Comparison of ENCODE assay signal across 1 cellular context in the genomic region with DNA sequence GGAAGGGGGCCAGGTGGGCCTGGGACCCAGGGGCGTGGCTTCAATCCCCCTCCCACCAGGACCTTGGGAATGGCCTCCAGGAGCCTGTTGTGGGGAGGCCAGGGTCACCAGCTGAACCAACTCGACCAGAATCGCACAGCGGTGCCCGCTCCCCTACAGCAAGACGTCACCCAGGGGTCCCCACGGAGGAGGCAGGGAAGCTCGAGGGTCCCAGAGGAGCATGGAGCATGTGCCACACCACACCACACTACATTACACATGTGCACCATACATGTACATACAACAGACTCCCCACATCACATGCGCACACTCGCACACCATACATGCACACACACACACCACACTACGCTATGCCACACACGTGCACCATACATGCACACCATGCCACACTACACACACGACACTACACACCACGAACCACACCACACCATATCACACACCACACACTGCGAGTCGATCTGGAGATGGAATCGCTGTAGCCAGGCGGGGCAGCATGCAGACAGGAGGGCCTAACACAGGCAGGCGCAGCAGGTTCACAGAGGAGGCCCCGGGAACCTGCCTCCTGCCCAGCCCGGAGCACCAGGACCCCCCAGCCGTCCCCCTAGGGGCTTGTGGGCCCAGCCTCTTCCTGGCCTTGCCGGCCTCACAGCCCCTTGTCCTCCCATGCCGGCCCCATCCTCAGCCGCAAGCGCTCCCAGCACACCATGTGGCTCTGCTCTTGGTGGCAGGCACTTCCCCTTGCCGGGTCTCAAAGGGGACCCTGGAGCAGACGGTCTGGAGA.
TF ChIP-seq lines count a peak whose summit lies in the region.

No MANE protein-coding gene starts in this region.

TF ChIP-seq in H1, 55 proteins besides CTCF, POLR2A, EP300 and RAD21:
- TF ChIP-seq SIN3A (conservative IDR thresholded peaks at IDR 0.05 in 1 of 2, IDR thresholded peaks at IDR 0.05 in 1 of 2; ENCODE audit: low read depth in 1 of 2, low read length in 2 of 2) = no peak
- TF ChIP-seq SP2 (IDR thresholded peaks at IDR 0.05; ENCODE audit: low read length) = no peak
- TF ChIP-seq, protein P1, sequence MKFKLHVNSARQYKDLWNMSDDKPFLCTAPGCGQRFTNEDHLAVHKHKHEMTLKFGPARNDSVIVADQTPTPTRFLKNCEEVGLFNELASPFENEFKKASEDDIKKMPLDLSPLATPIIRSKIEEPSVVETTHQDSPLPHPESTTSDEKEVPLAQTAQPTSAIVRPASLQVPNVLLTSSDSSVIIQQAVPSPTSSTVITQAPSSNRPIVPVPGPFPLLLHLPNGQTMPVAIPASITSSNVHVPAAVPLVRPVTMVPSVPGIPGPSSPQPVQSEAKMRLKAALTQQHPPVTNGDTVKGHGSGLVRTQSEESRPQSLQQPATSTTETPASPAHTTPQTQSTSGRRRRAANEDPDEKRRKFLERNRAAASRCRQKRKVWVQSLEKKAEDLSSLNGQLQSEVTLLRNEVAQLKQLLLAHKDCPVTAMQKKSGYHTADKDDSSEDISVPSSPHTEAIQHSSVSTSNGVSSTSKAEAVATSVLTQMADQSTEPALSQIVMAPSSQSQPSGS (IDR thresholded peaks at IDR 0.05; ENCODE audit: low read length) = no peak
- no peak for TF ChIP-seq KDM4A (IDR thresholded peaks at IDR 0.05; ENCODE audit: low read depth, low read length, severe bottlenecking)
